ENCODE assay signal across 9 cellular contexts in genomic region chr18:37476182-37476581, GRCh38.
DNase-seq lines count a peak whose midpoint lies in the region; ATAC-seq and TF ChIP-seq lines count a peak whose summit lies in the region.
"Had no signal": no experiment of that assay in that cellular context is flagged by ENCODE, and none has a peak within 500 bp of the region (broad histone marks: within the 10 kb centered on the region; RNA-seq: fewer than 3 reads in every experiment).

No MANE protein-coding gene starts in this region.

- TF ChIP-seq POLR2A in thyroid gland (IDR thresholded peaks at IDR 0.05) = no peak

- in situ Hi-C loops in GM23248 (cut with MboI) = no loop called here

- H3K9me2 ChIP-seq in GM23248 (ENCODE audit: insufficient read depth) (no peaks in the 10 kb centered on the region), PC-3 (replicated peaks; ENCODE audit: low read length) (no peaks in the 10 kb centered on the region)

- H4K20me1 ChIP-seq in GM23248 (ENCODE audit: insufficient read depth) = no peaks in the 10 kb centered on the region
- H4K20me1 ChIP-seq in PC-3 (ENCODE audit: low read length) = no peaks in the 10 kb centered on the region

- ATAC-seq in PC-3 (no peak), HG03108 (IDR thresholded peaks at IDR 0.05; ENCODE audit: unreplicated experiment) (no peak)

- H3K27me3 ChIP-seq in GM23248 (replicated peaks; ENCODE audit: insufficient read depth) = peaks cover 9% of the 10 kb centered on the region
- no peaks in the 10 kb centered on the region for H3K27me3 ChIP-seq in PC-3 (ENCODE audit: low read length)
- H3K27me3 ChIP-seq in thyroid gland = no peaks in the 10 kb centered on the region
- H3K27me3 ChIP-seq: BLaER1 had no signal

- no peaks in the 10 kb centered on the region for H3K9me3 ChIP-seq in GM23248 (ENCODE audit: low read depth)
- H3K9me3 ChIP-seq in PC-3 (ENCODE audit: low read length) = no peaks in the 10 kb centered on the region
- H3K9me3 ChIP-seq in thyroid gland = no peaks in the 10 kb centered on the region
- H3K9me3 ChIP-seq: BLaER1 had no signal

- H3K4me2 ChIP-seq in GM23248 (ENCODE audit: unreplicated experiment) = no peak overlapping the region
- no peak overlapping the region for H3K4me2 ChIP-seq in PC-3 (ENCODE audit: low read length)
- H3K4me2 ChIP-seq: BLaER1 had no signal

- no TSS peak for BruUV-seq in PC-3 (replicated peaks; lab: Mats Ljungman, UMichigan)

- H3F3A ChIP-seq in GM23248 (ENCODE audit: insufficient read depth) (no peaks in the 10 kb centered on the region), PC-3 (ENCODE audit: low read length, unreplicated experiment) (no peaks in the 10 kb centered on the region)

- intact Hi-C loops in PC-3 (cut with micrococcal nuclease) = no loop called here
- intact Hi-C loops in thyroid gland (cut with DNase I) = no loop called here

- CTCF ChIA-PET in PC-3 (lab: Charles Lee) = no interaction called here

- no peaks in the 10 kb centered on the region for H3K4me1 ChIP-seq in GM23248 (ENCODE audit: insufficient read depth)
- no peaks in the 10 kb centered on the region for H3K4me1 ChIP-seq in PC-3 (ENCODE audit: insufficient read depth, low read length)
- H3K4me1 ChIP-seq in thyroid gland = no peaks in the 10 kb centered on the region
- H3K4me1 ChIP-seq: BLaER1 had no signal

- H3K79me2 ChIP-seq in GM23248 (ENCODE audit: insufficient read depth) = no peaks in the 10 kb centered on the region
- no peaks in the 10 kb centered on the region for H3K79me2 ChIP-seq in PC-3 (ENCODE audit: low read length)

- peak; percentile 37; the same call in 1 of the 2 replicates for TF ChIP-seq CTCF in PC-3 (conservative IDR thresholded peaks at IDR 0.05; ENCODE audit: low read depth, low read length)
- peak; percentile 52 for TF ChIP-seq CTCF in fibroblast of the aortic adventitia (IDR thresholded peaks at IDR 0.05; ENCODE audit: insufficient read depth, low read length)
- peak in 3 of 6 experiments; percentile 18 to 24 (median 18) for TF ChIP-seq CTCF in thyroid gland (IDR thresholded peaks at IDR 0.05)

- POLR2A ChIA-PET in PC-3 (lab: Charles Lee; ENCODE audit: unreplicated experiment) = no interaction called here

- H3K36me3 ChIP-seq in GM23248 (ENCODE audit: low read depth) = no peaks in the 10 kb centered on the region
- no peaks in the 10 kb centered on the region for H3K36me3 ChIP-seq in PC-3 (ENCODE audit: low read depth, low read length)
- H3K36me3 ChIP-seq in thyroid gland = no peaks in the 10 kb centered on the region
- H3K36me3 ChIP-seq: BLaER1 had no signal

- H3K27ac ChIP-seq in GM23248 (no peak overlapping the region), PC-3 (ENCODE audit: low read length) (no peak overlapping the region), thyroid gland (no peak overlapping the region)
- H3K27ac ChIP-seq: BLaER1 had no signal

- WGBS in GM23248 (ENCODE audit: low coverage in 1 of 2, low lambda C conversion rate in 2 of 2, missing lambda C conversion rate in 2 of 2), 2 experiments = 29 to 30% methylated on average over 6 of the region's 6 CpGs
- WGBS in thyroid gland, 2 donors = 34 to 36% methylated on average over 6 of the region's 6 CpGs

- H3K9ac ChIP-seq in GM23248 (no peak overlapping the region), PC-3 (ENCODE audit: low read length) (no peak overlapping the region)
- H3K9ac ChIP-seq: BLaER1 had no signal

- H2AFZ ChIP-seq in GM23248 = no peak overlapping the region
- H2AFZ ChIP-seq in PC-3 (ENCODE audit: low read length) = no peak overlapping the region

- H3K4me3 ChIP-seq in GM23248 (no peak overlapping the region), PC-3 (ENCODE audit: low read length) (no peak overlapping the region), fibroblast of the aortic adventitia (ENCODE audit: low read depth, low read length) (no peak overlapping the region), thyroid gland (replicated peaks in 1 of 3) (no peak overlapping the region)
- H3K4me3 ChIP-seq: BLaER1 had no signal

- DNase-seq in NCI-H1436 (lab: John Stamatoyannopoulos, UW) (peak; percentile 25), NCI-H1436 treated with DMSO at 0.1 percent for 48 hours (lab: John Stamatoyannopoulos, UW) (no peak), GM23248 (peak; percentile 54), PC-3 (peak; percentile 6), fibroblast of the aortic adventitia (ENCODE audit: low read depth) (peak; percentile 16), thyroid gland (peak; percentile 11 to 12), kidney glomerular epithelial cell (lab: John Stamatoyannopoulos, UW) (no peak)

Comparison
In these comparisons a context has a peak if more than half of its experiments do, and no peak if none do; other contexts are left out.
1. DNase-seq: peak in NCI-H1436 (single experiment), GM23248 (single experiment), PC-3 (single experiment), fibroblast of the aortic adventitia (single experiment) and thyroid gland (2 of 2); none in NCI-H1436 treated with DMSO at 0.1 percent for 48 hours (single experiment) and kidney glomerular epithelial cell (single experiment).